In genomic region chr19:42071247-42071646, GRCh38 we compare ENCODE assay signal across 27 cellular contexts. TPM values are rescaled to one million over a fixed set of nuclear protein-coding genes. Genes with fewer than 3 reads are reported as not detected.
"Had no signal": no experiment of that assay in that cellular context is flagged by ENCODE, and none has a peak within 500 bp of the region (broad histone marks: within the 10 kb centered on the region; RNA-seq: fewer than 3 reads in every experiment).

No MANE protein-coding gene starts in this region.

- FAIRE-seq: endothelial cell of umbilical vein, keratinocyte had no signal

- H3K4me3 ChIP-seq: adrenal gland, body of pancreas, coronary artery, gastroesophageal sphincter, testis, transverse colon had no signal

- ATAC-seq: activated CD4-positive, alpha-beta T cell treated with anti-CD3 and anti-CD28 coated beads for 36 hours; body of pancreas; effector memory CD8-positive, alpha-beta T cell; gastroesophageal sphincter; left colon; stimulated activated naive CD8-positive, alpha-beta T cell treated with anti-CD3 and anti-CD28 coated beads, Interleukin-15, Interleukin-2, amounts not matched to agents 100 U/mL and 50 U/mL, for 24 hours; T-helper 17 cell had no signal

- DNase-seq: activated CD4-positive, alpha-beta T cell treated with anti-CD3 and anti-CD28 coated beads for 36 hours; activated CD4-positive, alpha-beta T cell treated with anti-CD3 and anti-CD28 coated beads, Interleukin-2, amount 50 U/mL, for 48 hours; activated CD4-positive, CD25-positive, alpha-beta regulatory T cell; activated CD8-positive, alpha-beta memory T cell treated with anti-CD3 and anti-CD28 coated beads, Interleukin-2, amount 50 U/mL, for 4 hours; activated effector memory CD4-positive, alpha-beta T cell treated with anti-CD3 and anti-CD28 coated beads, Interleukin-2, amount 50 U/mL, for 16 hours; activated naive CD4-positive, alpha-beta T cell treated with anti-CD3 and anti-CD28 coated beads for 36 hours; activated naive CD8-positive, alpha-beta T cell treated with anti-CD3 and anti-CD28 coated beads for 36 hours; activated T-cell treated with anti-CD3 and anti-CD28 coated beads, Interleukin-2, amount 50 U/mL, for 1 hour; adrenal gland; body of pancreas; dorsolateral prefrontal cortex; effector memory CD8-positive, alpha-beta T cell; hippocampal formation; left colon; naive B cell; stimulated activated CD4-positive, alpha-beta T cell treated with anti-CD3 and anti-CD28 coated beads, Interleukin-4, amount 100 ng/mL, for 1 hour; stimulated activated naive CD8-positive, alpha-beta T cell treated with anti-CD3 and anti-CD28 coated beads, Interleukin-15, Interleukin-2, amounts not matched to agents 100 U/mL and 50 U/mL, for 24 hours; T-helper 17 cell; testis; transverse colon had no signal

- H3K27me3 ChIP-seq: gastroesophageal sphincter, testis had no signal

- H3K36me3 Mint-ChIP-seq: mesothelial cell of epicardium had no signal

- H3K27me3 Mint-ChIP-seq: activated CD4-positive, alpha-beta T cell treated with anti-CD3 and anti-CD28 coated beads for 36 hours; effector memory CD8-positive, alpha-beta T cell; T-helper 17 cell had no signal

- H3K27ac Mint-ChIP-seq: activated CD4-positive, alpha-beta T cell treated with anti-CD3 and anti-CD28 coated beads for 36 hours; activated naive CD4-positive, alpha-beta T cell treated with anti-CD3 and anti-CD28 coated beads for 36 hours; activated naive CD8-positive, alpha-beta T cell treated with anti-CD3 and anti-CD28 coated beads for 36 hours; activated T-helper 1 cell treated with anti-CD3 and anti-CD28 coated beads, Interleukin-12 subunit alpha, Interleukin-12 subunit beta, Interleukin-2, Interleukin-4 antibody, amounts not matched to agents 30 ng/mL and 10 ng/mL and 1 ng/mL, durations not matched to agents 14 hours and 24 hours and 36 hours; effector memory CD8-positive, alpha-beta T cell; mesothelial cell of epicardium; T-helper 17 cell had no signal

- H3K9me3 ChIP-seq: adrenal gland, body of pancreas, gastroesophageal sphincter, testis, transverse colon had no signal

- H3K4me3 Mint-ChIP-seq: activated CD4-positive, alpha-beta T cell treated with anti-CD3 and anti-CD28 coated beads for 36 hours; activated naive CD4-positive, alpha-beta T cell treated with anti-CD3 and anti-CD28 coated beads for 36 hours; activated naive CD8-positive, alpha-beta T cell treated with anti-CD3 and anti-CD28 coated beads for 36 hours; activated T-helper 1 cell treated with anti-CD3 and anti-CD28 coated beads, Interleukin-12 subunit alpha, Interleukin-12 subunit beta, Interleukin-2, Interleukin-4 antibody, amounts not matched to agents 30 ng/mL and 10 ng/mL and 1 ng/mL, durations not matched to agents 14 hours and 24 hours and 36 hours; effector memory CD8-positive, alpha-beta T cell; T-helper 17 cell had no signal

- H3K27ac ChIP-seq: body of pancreas, coronary artery, testis had no signal

- H3K9me3 Mint-ChIP-seq: activated naive CD4-positive, alpha-beta T cell treated with anti-CD3 and anti-CD28 coated beads for 36 hours; activated naive CD8-positive, alpha-beta T cell treated with anti-CD3 and anti-CD28 coated beads for 36 hours; activated T-helper 1 cell treated with anti-CD3 and anti-CD28 coated beads, Interleukin-12 subunit alpha, Interleukin-12 subunit beta, Interleukin-2, Interleukin-4 antibody, amounts not matched to agents 30 ng/mL and 10 ng/mL and 1 ng/mL, durations not matched to agents 14 hours and 24 hours and 36 hours; mesothelial cell of epicardium had no signal

- H3K36me3 ChIP-seq: adrenal gland, transverse colon had no signal

RNA-seq across cellular contexts. Expression of gene GRIK5, which starts 1.2 kb away (rescaled TPM):
- total RNA-seq: fibroblast of villous mesenchyme had no signal
